Comparison of ENCODE assay signal across 1 cellular context in genomic region chr4:8237256-8237989, GRCh38.
TF ChIP-seq lines count a peak whose summit lies in the region.

No MANE protein-coding gene starts in this region.

TF ChIP-seq in H1, 55 proteins besides CTCF, POLR2A, EP300 and RAD21:
- TF ChIP-seq RBBP5 (IDR thresholded peaks at IDR 0.05; ENCODE audit: borderline replicate concordance, low read depth, low read length) (no peak), USF2 (IDR thresholded peaks at IDR 0.05; ENCODE audit: low read length) (no peak), TCF12 (IDR thresholded peaks at IDR 0.05; ENCODE audit: low read depth, low read length) (no peak), SIRT6 (IDR thresholded peaks at IDR 0.05; ENCODE audit: low read length) (no peak), CBX8 (IDR thresholded peaks at IDR 0.05; ENCODE audit: borderline replicate concordance, low read depth, low read length) (no peak), ASH2L (IDR thresholded peaks at IDR 0.05; ENCODE audit: low read length) (no peak), FOSL1 (IDR thresholded peaks at IDR 0.05; ENCODE audit: insufficient read depth, low read depth, low read length) (no peak), CHD7 (IDR thresholded peaks at IDR 0.05; ENCODE audit: insufficient replicate concordance, low read length) (no peak), JUN (IDR thresholded peaks at IDR 0.05; ENCODE audit: low read depth, low read length) (no peak), EGR1 (IDR thresholded peaks at IDR 0.05; ENCODE audit: borderline replicate concordance, low read depth, low read length) (no peak), MAFK (IDR thresholded peaks at IDR 0.05; ENCODE audit: low read depth, low read length) (no peak), CEBPB (IDR thresholded peaks at IDR 0.05; ENCODE audit: low read depth, low read length) (no peak), POLR2AphosphoS5 (IDR thresholded peaks at IDR 0.05; ENCODE audit: low read depth, low read length) (no peak), JUND (IDR thresholded peaks at IDR 0.05; ENCODE audit: low read length) (no peak), SUZ12 (IDR thresholded peaks at IDR 0.05; ENCODE audit: low read length) (no peak), CBX5 (IDR thresholded peaks at IDR 0.05; ENCODE audit: low read depth, low read length) (no peak), KDM1A (IDR thresholded peaks at IDR 0.05; ENCODE audit: borderline replicate concordance, low read length) (no peak)
